Comparison of ENCODE assay signal across 1 cellular context in genomic region chr11:95789506-95790122, GRCh38.
TF ChIP-seq lines count a peak whose summit lies in the region.

Gene FAM76B, minus strand, starts transcription at chr11:95789782. Its CDS starts 304 bp downstream, at chr11:95789478.

TF ChIP-seq in HepG2, 621 proteins besides CTCF, POLR2A, EP300 and RAD21 (continued from another document and continues in another):
- TF ChIP-seq, protein P1, sequence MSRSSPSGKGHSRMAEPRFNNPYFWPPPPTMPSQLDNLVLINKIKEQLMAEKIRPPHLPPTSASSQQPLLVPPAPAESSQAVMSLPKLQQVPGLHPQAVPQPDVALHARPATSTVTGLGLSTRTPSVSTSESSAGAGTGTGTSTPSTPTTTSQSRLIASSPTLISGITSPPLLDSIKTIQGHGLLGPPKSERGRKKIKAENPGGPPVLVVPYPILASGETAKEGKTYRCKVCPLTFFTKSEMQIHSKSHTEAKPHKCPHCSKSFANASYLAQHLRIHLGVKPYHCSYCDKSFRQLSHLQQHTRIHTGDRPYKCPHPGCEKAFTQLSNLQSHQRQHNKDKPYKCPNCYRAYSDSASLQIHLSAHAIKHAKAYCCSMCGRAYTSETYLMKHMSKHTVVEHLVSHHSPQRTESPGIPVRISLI (CRISPR knock-in tag; IDR thresholded peaks at IDR 0.05; ENCODE audit: borderline replicate concordance) = 0 out of 2 replicates have a peak, but pooled peaks have one; percentile 22
- TF ChIP-seq POLR2AphosphoS5 (IDR thresholded peaks at IDR 0.05; ENCODE audit: low read depth, low read length) (peak; percentile 44; the same call in 1 of the 2 replicates), ZFP1 (CRISPR knock-in tag; IDR thresholded peaks at IDR 0.05) (no peak), HOXA9 (CRISPR knock-in tag; IDR thresholded peaks at IDR 0.05; ENCODE audit: borderline replicate concordance) (no peak; the same call in 1 of the 2 replicates), NCOA1 (CRISPR knock-in tag; IDR thresholded peaks at IDR 0.05) (no peak), ZZZ3 (CRISPR knock-in tag; IDR thresholded peaks at IDR 0.05; ENCODE audit: borderline replicate concordance) (peak; percentile 66; the same call in 1 of the 2 replicates), ISX (CRISPR knock-in tag; conservative IDR thresholded peaks at IDR 0.05) (no peak), MTA1 (CRISPR knock-in tag; IDR thresholded peaks at IDR 0.05; ENCODE audit: borderline replicate concordance) (peak; percentile 97), ZNF136 (CRISPR knock-in tag; IDR thresholded peaks at IDR 0.05; ENCODE audit: low read depth) (peak; percentile 49; the same call in 1 of the 2 replicates), SRF (IDR thresholded peaks at IDR 0.05; ENCODE audit: low read depth, low read length) (no peak), MZF1 (CRISPR knock-in tag; IDR thresholded peaks at IDR 0.05; ENCODE audit: borderline replicate concordance) (no peak), ATM (IDR thresholded peaks at IDR 0.05; ENCODE audit: borderline replicate concordance) (no peak), CREM (IDR thresholded peaks at IDR 0.05) (peak; percentile 77), CREM (CRISPR knock-in tag; IDR thresholded peaks at IDR 0.05) (no peak; the same call in 1 of the 2 replicates), ZNF713 (CRISPR knock-in tag; IDR thresholded peaks at IDR 0.05) (no peak), POGZ (CRISPR knock-in tag; IDR thresholded peaks at IDR 0.05) (peak; percentile 98), ZMAT3 (CRISPR knock-in tag; conservative IDR thresholded peaks at IDR 0.05) (peak; percentile 86), ZNF44 (CRISPR knock-in tag; IDR thresholded peaks at IDR 0.05) (peak; percentile 93; the same call in 1 of the 2 replicates), TCF12 (IDR thresholded peaks at IDR 0.05) (no peak), TCF12 (CRISPR knock-in tag; IDR thresholded peaks at IDR 0.05) (peak; percentile 42; the same call in 1 of the 2 replicates), ZNF737 (CRISPR knock-in tag; IDR thresholded peaks at IDR 0.05; ENCODE audit: borderline replicate concordance) (no peak), ARNTL (CRISPR knock-in tag; IDR thresholded peaks at IDR 0.05) (0 out of 2 replicates have a peak, but pooled peaks have one; percentile 31), ZNF530 (CRISPR knock-in tag; IDR thresholded peaks at IDR 0.05; ENCODE audit: low read depth) (no peak), DNMT3B (CRISPR knock-in tag; conservative IDR thresholded peaks at IDR 0.05) (no peak), U2AF2 (IDR thresholded peaks at IDR 0.05; ENCODE audit: low read depth, low read length) (peak; percentile 35; the same call in 1 of the 2 replicates), FOXJ3 (CRISPR knock-in tag; IDR thresholded peaks at IDR 0.05; ENCODE audit: borderline replicate concordance) (0 out of 2 replicates have a peak, but pooled peaks have one; percentile 52), ADNP (CRISPR knock-in tag; IDR thresholded peaks at IDR 0.05) (no peak), IKZF4 (CRISPR knock-in tag; IDR thresholded peaks at IDR 0.05; ENCODE audit: borderline replicate concordance, low read depth, not compliant biosample characterization) (peak; percentile 69), POLR2AphosphoS2 (IDR thresholded peaks at IDR 0.05; ENCODE audit: low read depth, low read length) (peak; percentile 71; the same call in 1 of the 2 replicates), TFDP2 (CRISPR knock-in tag; IDR thresholded peaks at IDR 0.05) (peak; percentile 99), MLLT10 (CRISPR knock-in tag; IDR thresholded peaks at IDR 0.05) (no peak), GPBP1L1 (CRISPR knock-in tag; IDR thresholded peaks at IDR 0.05) (no peak), NKX3-1 (CRISPR knock-in tag; IDR thresholded peaks at IDR 0.05) (no peak), ZNF839 (CRISPR knock-in tag; IDR thresholded peaks at IDR 0.05; ENCODE audit: borderline replicate concordance) (no peak), ZNF788 (CRISPR knock-in tag; IDR thresholded peaks at IDR 0.05; ENCODE audit: borderline replicate concordance) (no peak; the same call in 1 of the 2 replicates), NR3C1 (CRISPR knock-in tag; IDR thresholded peaks at IDR 0.05) (no peak), ZNF354B (CRISPR knock-in tag; IDR thresholded peaks at IDR 0.05) (peak; percentile 87; the same call in 1 of the 2 replicates), NCOA5 (CRISPR knock-in tag; IDR thresholded peaks at IDR 0.05) (no peak), ZNF260 (CRISPR knock-in tag; IDR thresholded peaks at IDR 0.05; ENCODE audit: borderline replicate concordance, low read depth) (no peak), ZNF672 (CRISPR knock-in tag; IDR thresholded peaks at IDR 0.05) (0 out of 2 replicates have a peak, but pooled peaks have one; percentile 73), KLF15 (CRISPR knock-in tag; IDR thresholded peaks at IDR 0.05; ENCODE audit: borderline replicate concordance) (no peak), HOXA3 (CRISPR knock-in tag; IDR thresholded peaks at IDR 0.05) (peak; percentile 98), PAX8 (CRISPR knock-in tag; IDR thresholded peaks at IDR 0.05; ENCODE audit: borderline replicate concordance) (no peak), SMARCC2 (IDR thresholded peaks at IDR 0.05) (no peak)
- TF ChIP-seq, protein P2, sequence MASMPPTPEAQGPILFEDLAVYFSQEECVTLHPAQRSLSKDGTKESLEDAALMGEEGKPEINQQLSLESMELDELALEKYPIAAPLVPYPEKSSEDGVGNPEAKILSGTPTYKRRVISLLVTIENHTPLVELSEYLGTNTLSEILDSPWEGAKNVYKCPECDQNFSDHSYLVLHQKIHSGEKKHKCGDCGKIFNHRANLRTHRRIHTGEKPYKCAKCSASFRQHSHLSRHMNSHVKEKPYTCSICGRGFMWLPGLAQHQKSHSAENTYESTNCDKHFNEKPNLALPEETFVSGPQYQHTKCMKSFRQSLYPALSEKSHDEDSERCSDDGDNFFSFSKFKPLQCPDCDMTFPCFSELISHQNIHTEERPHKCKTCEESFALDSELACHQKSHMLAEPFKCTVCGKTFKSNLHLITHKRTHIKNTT (CRISPR knock-in tag; IDR thresholded peaks at IDR 0.05) = no peak
- TF ChIP-seq, protein P3, sequence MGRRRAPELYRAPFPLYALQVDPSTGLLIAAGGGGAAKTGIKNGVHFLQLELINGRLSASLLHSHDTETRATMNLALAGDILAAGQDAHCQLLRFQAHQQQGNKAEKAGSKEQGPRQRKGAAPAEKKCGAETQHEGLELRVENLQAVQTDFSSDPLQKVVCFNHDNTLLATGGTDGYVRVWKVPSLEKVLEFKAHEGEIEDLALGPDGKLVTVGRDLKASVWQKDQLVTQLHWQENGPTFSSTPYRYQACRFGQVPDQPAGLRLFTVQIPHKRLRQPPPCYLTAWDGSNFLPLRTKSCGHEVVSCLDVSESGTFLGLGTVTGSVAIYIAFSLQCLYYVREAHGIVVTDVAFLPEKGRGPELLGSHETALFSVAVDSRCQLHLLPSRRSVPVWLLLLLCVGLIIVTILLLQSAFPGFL (CRISPR knock-in tag; IDR thresholded peaks at IDR 0.05) = no peak
- TF ChIP-seq, protein P4, sequence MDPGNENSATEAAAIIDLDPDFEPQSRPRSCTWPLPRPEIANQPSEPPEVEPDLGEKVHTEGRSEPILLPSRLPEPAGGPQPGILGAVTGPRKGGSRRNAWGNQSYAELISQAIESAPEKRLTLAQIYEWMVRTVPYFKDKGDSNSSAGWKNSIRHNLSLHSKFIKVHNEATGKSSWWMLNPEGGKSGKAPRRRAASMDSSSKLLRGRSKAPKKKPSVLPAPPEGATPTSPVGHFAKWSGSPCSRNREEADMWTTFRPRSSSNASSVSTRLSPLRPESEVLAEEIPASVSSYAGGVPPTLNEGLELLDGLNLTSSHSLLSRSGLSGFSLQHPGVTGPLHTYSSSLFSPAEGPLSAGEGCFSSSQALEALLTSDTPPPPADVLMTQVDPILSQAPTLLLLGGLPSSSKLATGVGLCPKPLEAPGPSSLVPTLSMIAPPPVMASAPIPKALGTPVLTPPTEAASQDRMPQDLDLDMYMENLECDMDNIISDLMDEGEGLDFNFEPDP (CRISPR knock-in tag; conservative IDR thresholded peaks at IDR 0.05) = no peak
- TF ChIP-seq, protein P5, sequence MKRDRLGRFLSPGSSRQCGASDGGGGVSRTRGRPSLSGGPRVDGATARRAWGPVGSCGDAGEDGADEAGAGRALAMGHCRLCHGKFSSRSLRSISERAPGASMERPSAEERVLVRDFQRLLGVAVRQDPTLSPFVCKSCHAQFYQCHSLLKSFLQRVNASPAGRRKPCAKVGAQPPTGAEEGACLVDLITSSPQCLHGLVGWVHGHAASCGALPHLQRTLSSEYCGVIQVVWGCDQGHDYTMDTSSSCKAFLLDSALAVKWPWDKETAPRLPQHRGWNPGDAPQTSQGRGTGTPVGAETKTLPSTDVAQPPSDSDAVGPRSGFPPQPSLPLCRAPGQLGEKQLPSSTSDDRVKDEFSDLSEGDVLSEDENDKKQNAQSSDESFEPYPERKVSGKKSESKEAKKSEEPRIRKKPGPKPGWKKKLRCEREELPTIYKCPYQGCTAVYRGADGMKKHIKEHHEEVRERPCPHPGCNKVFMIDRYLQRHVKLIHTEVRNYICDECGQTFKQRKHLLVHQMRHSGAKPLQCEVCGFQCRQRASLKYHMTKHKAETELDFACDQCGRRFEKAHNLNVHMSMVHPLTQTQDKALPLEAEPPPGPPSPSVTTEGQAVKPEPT (CRISPR knock-in tag; IDR thresholded peaks at IDR 0.05; ENCODE audit: low read depth) = 0 out of 2 replicates have a peak, but pooled peaks have one; percentile 67
- TF ChIP-seq, protein P6, sequence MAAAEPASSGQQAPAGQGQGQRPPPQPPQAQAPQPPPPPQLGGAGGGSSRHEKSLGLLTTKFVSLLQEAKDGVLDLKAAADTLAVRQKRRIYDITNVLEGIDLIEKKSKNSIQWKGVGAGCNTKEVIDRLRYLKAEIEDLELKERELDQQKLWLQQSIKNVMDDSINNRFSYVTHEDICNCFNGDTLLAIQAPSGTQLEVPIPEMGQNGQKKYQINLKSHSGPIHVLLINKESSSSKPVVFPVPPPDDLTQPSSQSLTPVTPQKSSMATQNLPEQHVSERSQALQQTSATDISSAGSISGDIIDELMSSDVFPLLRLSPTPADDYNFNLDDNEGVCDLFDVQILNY (CRISPR knock-in tag; conservative IDR thresholded peaks at IDR 0.05) = peak; percentile 98
- TF ChIP-seq, protein P7, sequence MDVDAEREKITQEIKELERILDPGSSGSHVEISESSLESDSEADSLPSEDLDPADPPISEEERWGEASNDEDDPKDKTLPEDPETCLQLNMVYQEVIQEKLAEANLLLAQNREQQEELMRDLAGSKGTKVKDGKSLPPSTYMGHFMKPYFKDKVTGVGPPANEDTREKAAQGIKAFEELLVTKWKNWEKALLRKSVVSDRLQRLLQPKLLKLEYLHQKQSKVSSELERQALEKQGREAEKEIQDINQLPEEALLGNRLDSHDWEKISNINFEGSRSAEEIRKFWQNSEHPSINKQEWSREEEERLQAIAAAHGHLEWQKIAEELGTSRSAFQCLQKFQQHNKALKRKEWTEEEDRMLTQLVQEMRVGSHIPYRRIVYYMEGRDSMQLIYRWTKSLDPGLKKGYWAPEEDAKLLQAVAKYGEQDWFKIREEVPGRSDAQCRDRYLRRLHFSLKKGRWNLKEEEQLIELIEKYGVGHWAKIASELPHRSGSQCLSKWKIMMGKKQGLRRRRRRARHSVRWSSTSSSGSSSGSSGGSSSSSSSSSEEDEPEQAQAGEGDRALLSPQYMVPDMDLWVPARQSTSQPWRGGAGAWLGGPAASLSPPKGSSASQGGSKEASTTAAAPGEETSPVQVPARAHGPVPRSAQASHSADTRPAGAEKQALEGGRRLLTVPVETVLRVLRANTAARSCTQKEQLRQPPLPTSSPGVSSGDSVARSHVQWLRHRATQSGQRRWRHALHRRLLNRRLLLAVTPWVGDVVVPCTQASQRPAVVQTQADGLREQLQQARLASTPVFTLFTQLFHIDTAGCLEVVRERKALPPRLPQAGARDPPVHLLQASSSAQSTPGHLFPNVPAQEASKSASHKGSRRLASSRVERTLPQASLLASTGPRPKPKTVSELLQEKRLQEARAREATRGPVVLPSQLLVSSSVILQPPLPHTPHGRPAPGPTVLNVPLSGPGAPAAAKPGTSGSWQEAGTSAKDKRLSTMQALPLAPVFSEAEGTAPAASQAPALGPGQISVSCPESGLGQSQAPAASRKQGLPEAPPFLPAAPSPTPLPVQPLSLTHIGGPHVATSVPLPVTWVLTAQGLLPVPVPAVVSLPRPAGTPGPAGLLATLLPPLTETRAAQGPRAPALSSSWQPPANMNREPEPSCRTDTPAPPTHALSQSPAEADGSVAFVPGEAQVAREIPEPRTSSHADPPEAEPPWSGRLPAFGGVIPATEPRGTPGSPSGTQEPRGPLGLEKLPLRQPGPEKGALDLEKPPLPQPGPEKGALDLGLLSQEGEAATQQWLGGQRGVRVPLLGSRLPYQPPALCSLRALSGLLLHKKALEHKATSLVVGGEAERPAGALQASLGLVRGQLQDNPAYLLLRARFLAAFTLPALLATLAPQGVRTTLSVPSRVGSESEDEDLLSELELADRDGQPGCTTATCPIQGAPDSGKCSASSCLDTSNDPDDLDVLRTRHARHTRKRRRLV (CRISPR knock-in tag; IDR thresholded peaks at IDR 0.05) = no peak
- TF ChIP-seq, protein P8, sequence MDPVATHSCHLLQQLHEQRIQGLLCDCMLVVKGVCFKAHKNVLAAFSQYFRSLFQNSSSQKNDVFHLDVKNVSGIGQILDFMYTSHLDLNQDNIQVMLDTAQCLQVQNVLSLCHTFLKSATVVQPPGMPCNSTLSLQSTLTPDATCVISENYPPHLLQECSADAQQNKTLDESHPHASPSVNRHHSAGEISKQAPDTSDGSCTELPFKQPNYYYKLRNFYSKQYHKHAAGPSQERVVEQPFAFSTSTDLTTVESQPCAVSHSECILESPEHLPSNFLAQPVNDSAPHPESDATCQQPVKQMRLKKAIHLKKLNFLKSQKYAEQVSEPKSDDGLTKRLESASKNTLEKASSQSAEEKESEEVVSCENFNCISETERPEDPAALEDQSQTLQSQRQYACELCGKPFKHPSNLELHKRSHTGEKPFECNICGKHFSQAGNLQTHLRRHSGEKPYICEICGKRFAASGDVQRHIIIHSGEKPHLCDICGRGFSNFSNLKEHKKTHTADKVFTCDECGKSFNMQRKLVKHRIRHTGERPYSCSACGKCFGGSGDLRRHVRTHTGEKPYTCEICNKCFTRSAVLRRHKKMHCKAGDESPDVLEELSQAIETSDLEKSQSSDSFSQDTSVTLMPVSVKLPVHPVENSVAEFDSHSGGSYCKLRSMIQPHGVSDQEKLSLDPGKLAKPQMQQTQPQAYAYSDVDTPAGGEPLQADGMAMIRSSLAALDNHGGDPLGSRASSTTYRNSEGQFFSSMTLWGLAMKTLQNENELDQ (CRISPR knock-in tag; IDR thresholded peaks at IDR 0.05; ENCODE audit: borderline replicate concordance) = no peak
